24 cellular contexts compared by ENCODE assay signal in the genomic region with DNA sequence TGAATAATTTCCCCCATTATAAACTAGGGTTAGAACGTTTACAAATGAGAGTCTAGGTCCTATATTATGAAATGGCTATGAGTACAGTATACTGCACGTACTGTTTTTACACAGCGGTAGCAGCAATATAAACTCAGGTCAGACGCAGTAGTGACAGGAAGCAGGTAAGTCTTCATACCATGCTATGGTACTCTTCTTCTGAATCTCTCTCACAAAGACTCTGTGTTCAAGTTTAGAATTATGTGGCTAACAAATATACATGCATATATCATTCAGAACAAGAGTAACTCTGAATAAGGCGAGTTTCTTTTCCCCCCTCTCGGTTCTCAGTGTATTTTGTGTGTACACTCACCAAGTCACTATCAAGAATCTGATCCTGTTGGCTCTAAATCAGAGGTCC.
A peak's percentile ranks its signal among the peaks of the same experiment; 100 is the strongest.
DNase-seq lines count a peak whose midpoint lies in the region; ATAC-seq and TF ChIP-seq lines count a peak whose summit lies in the region.
"Had no signal": no experiment of that assay in that cellular context is flagged by ENCODE, and none has a peak within 500 bp of the region (broad histone marks: within the 10 kb centered on the region; RNA-seq: fewer than 3 reads in every experiment).

No MANE protein-coding gene starts in this region.

- H3K4me1 ChIP-seq in spleen = no peaks in the 10 kb centered on the region
- H3K4me1 ChIP-seq: BE2C had no signal

- peaks cover 2 to 5% of the 10 kb centered on the region in 2 donors for H3K9me3 Mint-ChIP-seq in activated T-cell treated with anti-CD3 and anti-CD28 coated beads, Interleukin-2, amount 50 U/mL, for 72 hours
- peaks cover 10% of the 10 kb centered on the region for H3K9me3 Mint-ChIP-seq in activated T-cell treated with anti-CD3 and anti-CD28 coated beads, Interleukin-2, amount 50 U/mL, for 4 hours
- H3K9me3 Mint-ChIP-seq in activated T-helper 17 cell treated with anti-CD3 and anti-CD28 coated beads, Interleukin-2, amount 50 U/mL, for 72 hours = peaks cover 10% of the 10 kb centered on the region
- peaks cover 5% of the 10 kb centered on the region for H3K9me3 Mint-ChIP-seq in stimulated activated effector memory CD8-positive, alpha-beta T cell treated with anti-CD3 and anti-CD28 coated beads, Interleukin-12 subunit alpha, Interleukin-12 subunit beta, amount 100 ng/mL, for 72 hours

- peaks cover 0 to 11% (median 8%) of the 10 kb centered on the region in 8 donors for H3K9me3 ChIP-seq in spleen
- H3K9me3 ChIP-seq: BE2C had no signal

- WGBS in spleen, 5 donors = 85 to 91% (median 87%) methylated on average over 6 of the region's 6 CpGs

- TF ChIP-seq POLR2A in spleen (IDR thresholded peaks at IDR 0.05) = no peak

- H3K27ac Mint-ChIP-seq in activated T-cell treated with anti-CD3 and anti-CD28 coated beads, Interleukin-2, amount 50 U/mL, for 72 hours = no peak overlapping the region
- H3K27ac Mint-ChIP-seq in activated T-helper 17 cell treated with anti-CD3 and anti-CD28 coated beads, Interleukin-2, amount 50 U/mL, for 72 hours = no peak overlapping the region
- no peak overlapping the region for H3K27ac Mint-ChIP-seq in stimulated activated effector memory CD8-positive, alpha-beta T cell treated with anti-CD3 and anti-CD28 coated beads, Interleukin-12 subunit alpha, Interleukin-12 subunit beta, amount 100 ng/mL, for 72 hours
- H3K27ac Mint-ChIP-seq: CD14-positive monocyte; CD4-positive, alpha-beta memory T cell had no signal

- no peak overlapping the region for H3K4me3 ChIP-seq in spleen
- H3K4me3 ChIP-seq: BLaER1, GM12878 had no signal

- H3K27me3 ChIP-seq in spleen (replicated peaks in 1 of 7) = no peaks in the 10 kb centered on the region
- H3K27me3 ChIP-seq: BE2C, BLaER1 had no signal

- TF ChIP-seq CTCF in spleen (IDR thresholded peaks at IDR 0.05 in 8 of 11, conservative IDR thresholded peaks at IDR 0.05 in 3 of 11) = no peak

- peaks cover 4 to 16% of the 10 kb centered on the region in 2 donors for H3K36me3 Mint-ChIP-seq in activated T-cell treated with anti-CD3 and anti-CD28 coated beads, Interleukin-2, amount 50 U/mL, for 72 hours (ENCODE audit: insufficient read depth in 2 of 2)
- H3K36me3 Mint-ChIP-seq in activated T-cell treated with anti-CD3 and anti-CD28 coated beads, Interleukin-2, amount 50 U/mL, for 4 hours (ENCODE audit: insufficient read depth) = no peaks in the 10 kb centered on the region
- H3K36me3 Mint-ChIP-seq in activated T-helper 17 cell treated with anti-CD3 and anti-CD28 coated beads, Interleukin-2, amount 50 U/mL, for 72 hours (ENCODE audit: low read depth) = no peaks in the 10 kb centered on the region
- no peaks in the 10 kb centered on the region for H3K36me3 Mint-ChIP-seq in stimulated activated effector memory CD8-positive, alpha-beta T cell treated with anti-CD3 and anti-CD28 coated beads, Interleukin-12 subunit alpha, Interleukin-12 subunit beta, amount 100 ng/mL, for 72 hours
- H3K36me3 Mint-ChIP-seq: CD4-positive, CD25-positive, alpha-beta regulatory T cell had no signal

- H3K27ac ChIP-seq in spleen = no peak overlapping the region
- H3K27ac ChIP-seq: BLaER1 had no signal

- no peaks in the 10 kb centered on the region for H3K36me3 ChIP-seq in spleen
- H3K36me3 ChIP-seq: BE2C, BLaER1 had no signal

- ATAC-seq in activated T-cell treated with anti-CD3 and anti-CD28 coated beads, Interleukin-2, amount 50 U/mL, for 72 hours (replicated peaks in 1 of 2) = peak; percentile 74 to 80
- no peak for ATAC-seq in activated T-cell treated with anti-CD3 and anti-CD28 coated beads, Interleukin-2, amount 50 U/mL, for 4 hours
- ATAC-seq in GM18867 (IDR thresholded peaks at IDR 0.05; ENCODE audit: unreplicated experiment) = peak; percentile 72
- ATAC-seq in activated T-helper 17 cell treated with anti-CD3 and anti-CD28 coated beads, Interleukin-2, amount 50 U/mL, for 72 hours (replicated peaks) = peak; percentile 54
- ATAC-seq in stimulated activated effector memory CD8-positive, alpha-beta T cell treated with anti-CD3 and anti-CD28 coated beads, Interleukin-12 subunit alpha, Interleukin-12 subunit beta, amount 100 ng/mL, for 72 hours = peak; percentile 73
- ATAC-seq: GM12878 had no signal

- no peaks in the 10 kb centered on the region for H3K27me3 Mint-ChIP-seq in activated T-cell treated with anti-CD3 and anti-CD28 coated beads, Interleukin-2, amount 50 U/mL, for 72 hours (ENCODE audit: low read depth)
- H3K27me3 Mint-ChIP-seq in activated T-cell treated with anti-CD3 and anti-CD28 coated beads, Interleukin-2, amount 50 U/mL, for 4 hours (ENCODE audit: low read depth) = no peaks in the 10 kb centered on the region
- no peaks in the 10 kb centered on the region for H3K27me3 Mint-ChIP-seq in activated T-helper 17 cell treated with anti-CD3 and anti-CD28 coated beads, Interleukin-2, amount 50 U/mL, for 72 hours
- H3K27me3 Mint-ChIP-seq: CD8-positive, alpha-beta memory T cell had no signal

- intact Hi-C loops in spleen (cut with DNase I; ENCODE audit: low total_unique reads) = no loop called here

- no peak for DNase-seq in activated T-cell treated with anti-CD3 and anti-CD28 coated beads, Interleukin-2, amount 50 U/mL, for 72 hours
- DNase-seq in activated T-cell treated with anti-CD3 and anti-CD28 coated beads, Interleukin-2, amount 50 U/mL, for 4 hours = no peak
- DNase-seq in stimulated activated effector memory CD8-positive, alpha-beta T cell treated with anti-CD3 and anti-CD28 coated beads, Interleukin-12 subunit alpha, Interleukin-12 subunit beta, amount 100 ng/mL, for 72 hours (ENCODE audit: low spot score in 2 of 2) = no peak
- DNase-seq in spleen (no peak), NCI-H510A (lab: John Stamatoyannopoulos, UW) (no peak)
- DNase-seq: 8988T; ACHN; BE2C; C1 segment of cervical spinal cord; CD4-positive, alpha-beta memory T cell; CD4-positive, CD25-positive, alpha-beta regulatory T cell; CD8-positive, alpha-beta memory T cell; COR-L47; DMS 273 treated with DMSO at 0.1 percent for 48 hours; DMS153; DMS53; DND-41; EL; GDM1 had no signal

- H3K4me1 Mint-ChIP-seq in activated T-cell treated with anti-CD3 and anti-CD28 coated beads, Interleukin-2, amount 50 U/mL, for 72 hours (ENCODE audit: low read depth) = peaks cover 66% of the 10 kb centered on the region
- peaks cover 9% of the 10 kb centered on the region for H3K4me1 Mint-ChIP-seq in activated T-cell treated with anti-CD3 and anti-CD28 coated beads, Interleukin-2, amount 50 U/mL, for 4 hours (ENCODE audit: low read depth)
- H3K4me1 Mint-ChIP-seq in activated T-helper 17 cell treated with anti-CD3 and anti-CD28 coated beads, Interleukin-2, amount 50 U/mL, for 72 hours = peaks cover 7% of the 10 kb centered on the region
- H3K4me1 Mint-ChIP-seq in stimulated activated effector memory CD8-positive, alpha-beta T cell treated with anti-CD3 and anti-CD28 coated beads, Interleukin-12 subunit alpha, Interleukin-12 subunit beta, amount 100 ng/mL, for 72 hours = peaks cover 12% of the 10 kb centered on the region

- H3K4me3 Mint-ChIP-seq in activated T-cell treated with anti-CD3 and anti-CD28 coated beads, Interleukin-2, amount 50 U/mL, for 72 hours = peak overlapping the region in 1 of 2 donors; percentile 50
- H3K4me3 Mint-ChIP-seq in activated T-cell treated with anti-CD3 and anti-CD28 coated beads, Interleukin-2, amount 50 U/mL, for 4 hours = no peak overlapping the region
- H3K4me3 Mint-ChIP-seq in activated T-helper 17 cell treated with anti-CD3 and anti-CD28 coated beads, Interleukin-2, amount 50 U/mL, for 72 hours = no peak overlapping the region
- H3K4me3 Mint-ChIP-seq in stimulated activated effector memory CD8-positive, alpha-beta T cell treated with anti-CD3 and anti-CD28 coated beads, Interleukin-12 subunit alpha, Interleukin-12 subunit beta, amount 100 ng/mL, for 72 hours = no peak overlapping the region
- H3K4me3 Mint-ChIP-seq: CD14-positive monocyte; CD4-positive, alpha-beta memory T cell; CD4-positive, CD25-positive, alpha-beta regulatory T cell; CD8-positive, alpha-beta memory T cell had no signal

Comparison
In these comparisons a context has a peak if more than half of its experiments do, and no peak if none do; other contexts are left out.
1. ATAC-seq: peak in activated T-cell treated with anti-CD3 and anti-CD28 coated beads, Interleukin-2, amount 50 U/mL, for 72 hours (2 of 2), GM18867 (single experiment), activated T-helper 17 cell treated with anti-CD3 and anti-CD28 coated beads, Interleukin-2, amount 50 U/mL, for 72 hours (single experiment) and stimulated activated effector memory CD8-positive, alpha-beta T cell treated with anti-CD3 and anti-CD28 coated beads, Interleukin-12 subunit alpha, Interleukin-12 subunit beta, amount 100 ng/mL, for 72 hours (single experiment); none in activated T-cell treated with anti-CD3 and anti-CD28 coated beads, Interleukin-2, amount 50 U/mL, for 4 hours (0 of 2).